1 cellular context compared by ENCODE assay signal in the genomic region with DNA sequence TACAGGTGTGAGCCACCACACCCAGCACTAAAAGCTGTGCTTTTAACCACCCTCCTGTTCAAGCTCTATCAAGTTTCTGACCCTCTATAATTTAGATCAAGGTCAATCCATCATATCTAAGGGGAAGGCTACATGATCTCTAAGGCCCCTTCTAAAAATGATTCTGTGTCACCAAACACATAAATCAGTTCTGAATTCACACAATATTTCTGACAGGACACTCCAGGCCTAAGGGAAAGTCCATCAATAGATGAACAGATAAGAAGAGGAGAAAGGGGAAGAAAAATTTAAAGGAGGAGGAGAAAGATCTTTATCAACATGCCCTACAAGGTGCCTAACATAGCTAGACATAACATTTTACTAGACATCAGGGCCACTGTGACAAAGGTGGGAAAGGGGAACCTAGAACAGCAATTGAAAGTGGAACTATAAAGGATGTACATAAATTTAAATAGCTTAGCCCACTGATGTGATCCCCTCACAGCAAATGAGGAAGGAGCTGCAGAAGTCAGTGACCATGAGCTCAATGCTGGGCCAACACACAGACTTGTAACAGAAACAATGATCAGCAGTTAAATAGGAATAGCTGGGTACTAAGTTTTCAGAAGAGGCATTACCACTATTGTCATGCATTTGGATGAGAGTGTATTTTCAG.
TF ChIP-seq lines count a peak whose summit lies in the region.

No MANE protein-coding gene starts in this region.

TF ChIP-seq in endothelial cell of umbilical vein, 7 proteins besides CTCF, POLR2A, EP300 and RAD21 (continued from another document):
- no peak for TF ChIP-seq FOS (IDR thresholded peaks at IDR 0.05; ENCODE audit: borderline replicate concordance, insufficient read depth, low read length)
- TF ChIP-seq POLR2AphosphoS5 (IDR thresholded peaks at IDR 0.05; ENCODE audit: insufficient read depth, low read depth, low read length) = no peak
- no peak for TF ChIP-seq MYC (IDR thresholded peaks at IDR 0.05; ENCODE audit: low read depth, low read length)
